27 cellular contexts compared by ENCODE assay signal in genomic region chr1:152565115-152565514, GRCh38. TPM values are rescaled to one million over a fixed set of nuclear protein-coding genes. Genes with fewer than 3 reads are reported as not detected.
"Had no signal": no experiment of that assay in that cellular context is flagged by ENCODE, and none has a peak within 500 bp of the region (broad histone marks: within the 10 kb centered on the region; RNA-seq: fewer than 3 reads in every experiment).

No MANE protein-coding gene starts in this region.

- H3K9me3 ChIP-seq: SK-N-SH had no signal

- H3K9ac ChIP-seq: SK-N-SH had no signal

- H3K36me3 Mint-ChIP-seq: T-cell had no signal

- H3K27ac ChIP-seq: RWPE1 had no signal

- H3K4me3 ChIP-seq: MG63 had no signal

- FAIRE-seq: HepG2 had no signal

- H3K27me3 ChIP-seq: MG63 had no signal

- ATAC-seq: HepG2, Panc1, PC-3, T-cell had no signal

- H3K36me3 ChIP-seq: MG63 had no signal

- H3K4me2 ChIP-seq: SK-N-SH had no signal

- DNase-seq: IMR-90, Karpas-422, KG1, MG63, NCI-H1092 treated with DMSO at 0.1 percent for 48 hours, NCI-H1436, NCI-H187, NCI-H2029, NCI-H2081 treated with DMSO at 0.1 percent for 48 hours, NCI-H2171, NCI-H226, NCI-H446, NCI-H510A, NCI-H524 treated with DMSO at 0.1 percent for 48 hours, NCI-H69, NCI-H774, SHP77, SK-N-SH, SW 1271, T-cell had no signal

- H3K27ac Mint-ChIP-seq: T-cell had no signal

- H3K4me3 Mint-ChIP-seq: T-cell had no signal

- H3K4me1 Mint-ChIP-seq: T-cell had no signal

RNA-seq across cellular contexts. Expression of gene LCE3E, which starts 1.5 kb away (rescaled TPM):
- total RNA-seq: HepG2, HT1080, IMR-90, OCI-LY7, PC-3, SK-MEL-5, T-cell had no signal
- polyA plus RNA-seq: HepG2, IMR-90, SK-N-SH had no signal

RNA-seq across cellular contexts. Expression of gene LCE3D, which starts 15.2 kb away (rescaled TPM):
- total RNA-seq: HepG2, HT1080, IMR-90, OCI-LY7, PC-3, SK-MEL-5, T-cell had no signal
- polyA plus RNA-seq: HepG2, IMR-90, SK-N-SH had no signal

RNA-seq across cellular contexts. Expression of gene LCE3C, which starts 34.9 kb away (rescaled TPM):
- total RNA-seq: HepG2, HT1080, IMR-90, OCI-LY7, PC-3, SK-MEL-5, T-cell had no signal
- polyA plus RNA-seq: HepG2, IMR-90, SK-N-SH had no signal

RNA-seq across cellular contexts. Expression of gene LCE3B, which starts 48.5 kb away (rescaled TPM):
- total RNA-seq: HepG2, HT1080, IMR-90, OCI-LY7, PC-3, SK-MEL-5, T-cell had no signal
- polyA plus RNA-seq: HepG2, IMR-90, SK-N-SH had no signal

RNA-seq across cellular contexts. Expression of gene CRCT1, which starts 50.8 kb away (rescaled TPM):
- total RNA-seq: HepG2, HT1080, IMR-90, OCI-LY7, PC-3, SK-MEL-5, T-cell had no signal
- polyA plus RNA-seq: HepG2, IMR-90, SK-N-SH had no signal
